ENCODE assay signal across 7 cellular contexts in the genomic region with DNA sequence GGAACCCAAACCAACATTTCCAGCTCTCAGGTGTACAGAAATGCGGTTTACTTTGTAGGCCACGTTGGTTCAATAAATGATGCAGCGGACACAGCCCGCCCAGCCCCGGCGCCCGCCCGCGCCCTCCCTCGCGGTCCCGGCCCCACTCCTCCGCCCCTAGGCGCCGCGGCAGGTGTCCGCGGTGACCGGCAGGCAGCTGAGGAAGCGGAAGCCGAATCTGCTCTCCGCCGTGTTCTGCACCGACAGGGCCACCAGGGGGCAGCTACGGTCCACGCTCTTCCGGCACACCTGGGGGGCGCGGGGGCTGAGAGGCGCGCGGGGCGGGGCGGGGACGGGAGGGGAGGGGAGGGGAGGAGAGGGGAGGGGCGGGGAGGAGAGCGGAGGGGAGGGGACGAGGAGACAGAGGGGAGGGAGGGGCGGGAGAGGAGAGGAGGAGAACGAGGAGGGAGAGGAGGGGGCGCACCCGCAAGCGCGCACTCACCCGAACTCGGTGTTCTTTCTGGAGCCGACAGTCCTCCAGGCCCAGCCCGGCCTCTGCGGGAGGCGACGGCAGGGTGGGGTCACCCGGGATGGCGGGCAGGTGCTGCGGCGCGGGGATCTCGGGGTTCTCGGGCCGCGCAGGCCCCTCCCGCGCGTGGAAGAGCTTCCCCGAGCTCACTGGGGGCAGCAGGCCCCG. TPM values are rescaled to one million over a fixed set of nuclear protein-coding genes. Genes with fewer than 3 reads are reported as not detected.
DNase-seq lines count a peak whose midpoint lies in the region; ATAC-seq, FAIRE-seq and TF ChIP-seq lines count a peak whose summit lies in the region.

No MANE protein-coding gene starts in this region.

- H3K36me3 ChIP-seq in HUES64 (ENCODE audit: insufficient read depth, low read length) = no peaks in the 10 kb centered on the region
- no peaks in the 10 kb centered on the region for H3K36me3 ChIP-seq in PC-3 (ENCODE audit: low read depth, low read length)
- no peaks in the 10 kb centered on the region for H3K36me3 ChIP-seq in pancreas

- H3K36me3 Mint-ChIP-seq in activated T-cell treated with anti-CD3 and anti-CD28 coated beads, Interleukin-2, amount 50 U/mL, for 72 hours (ENCODE audit: insufficient read depth in 2 of 2) = no peaks in the 10 kb centered on the region

- H2AFZ ChIP-seq in PC-3 (ENCODE audit: low read length) = peak overlapping the region; percentile 50; the same call in 1 of the 2 replicates

- H3K9me2 ChIP-seq in PC-3 (replicated peaks; ENCODE audit: low read length) = no peaks in the 10 kb centered on the region

- H3K27ac Mint-ChIP-seq in activated T-cell treated with anti-CD3 and anti-CD28 coated beads, Interleukin-2, amount 50 U/mL, for 72 hours = no peak overlapping the region

- H3K27me3 Mint-ChIP-seq in activated T-cell treated with anti-CD3 and anti-CD28 coated beads, Interleukin-2, amount 50 U/mL, for 72 hours (ENCODE audit: low read depth) = peaks cover 15% of the 10 kb centered on the region

- H3F3A ChIP-seq in PC-3 (ENCODE audit: low read length, unreplicated experiment) = no peaks in the 10 kb centered on the region

- no peak for FAIRE-seq in pancreas (lab: Jason Lieb, UNC)

- 1% methylated on average over 53 of the region's 65 CpGs for WGBS in HUES64
- 1% methylated on average over 40 to 60 of the region's 65 CpGs for WGBS in pancreas, 2 donors

- H3K9ac ChIP-seq in HUES64 (ENCODE audit: low read depth, low read length) (peak overlapping the region; percentile 40; the same call in 1 of the 2 replicates), PC-3 (ENCODE audit: low read length) (no peak overlapping the region)

- H3K4me1 ChIP-seq in HUES64 (ENCODE audit: insufficient read depth, low read length) (0 out of 2 replicates have a peak, but pooled peaks cover 7% of the 10 kb centered on the region), PC-3 (ENCODE audit: insufficient read depth, low read length) (peaks cover 1% of the 10 kb centered on the region), foreskin keratinocyte (peaks cover 3% of the 10 kb centered on the region), pancreas (peaks cover 0 to 8% (median 7%) of the 10 kb centered on the region in 3 donors)

- H3K4me3 ChIP-seq in HUES64 (ENCODE audit: low read length) (peak overlapping the region; percentile 66), PC-3 (ENCODE audit: low read length) (peak overlapping the region; percentile 63), pancreas (peak overlapping the region; percentile 23 to 57 (median 51))

- CTCF ChIA-PET in PC-3 (lab: Charles Lee) = no interaction called here

- H3K4me3 Mint-ChIP-seq in activated T-cell treated with anti-CD3 and anti-CD28 coated beads, Interleukin-2, amount 50 U/mL, for 72 hours = peak overlapping the region; percentile 36 to 62

- H3K4me1 Mint-ChIP-seq in activated T-cell treated with anti-CD3 and anti-CD28 coated beads, Interleukin-2, amount 50 U/mL, for 72 hours (ENCODE audit: low read depth) = peaks cover 3% of the 10 kb centered on the region

- H3K9me3 Mint-ChIP-seq in activated T-cell treated with anti-CD3 and anti-CD28 coated beads, Interleukin-2, amount 50 U/mL, for 72 hours = no peaks in the 10 kb centered on the region

- ATAC-seq in PC-3 (peak; percentile 67), foreskin keratinocyte (peak; percentile 54), pancreas (peak; percentile 78 to 89 (median 84)), GM21737 (IDR thresholded peaks at IDR 0.05; ENCODE audit: unreplicated experiment) (no peak)
- peak; percentile 81 to 87 for ATAC-seq in activated T-cell treated with anti-CD3 and anti-CD28 coated beads, Interleukin-2, amount 50 U/mL, for 72 hours (replicated peaks in 1 of 2)

- intact Hi-C loops in PC-3 (cut with micrococcal nuclease) (no loop called here), pancreas (cut with DNase I) (loop anchor here in 2 of 3 donors (5.0 to 10.0 kb wide), 2 partner anchors 167 to 170 kb away; no protein-coding TSS in a partner anchor)

- H3K9me3 ChIP-seq in HUES64 (ENCODE audit: insufficient read depth, low read depth, low read length) (no peaks in the 10 kb centered on the region), PC-3 (ENCODE audit: low read length) (no peaks in the 10 kb centered on the region), pancreas (no peaks in the 10 kb centered on the region)

- POLR2A ChIA-PET in PC-3 (lab: Charles Lee; ENCODE audit: unreplicated experiment) = interaction anchor here (0.6 kb wide), 1 partner anchor 13 kb away, joined by 5 read pairs; no protein-coding TSS in a partner anchor

- H3K27ac ChIP-seq in HUES64 (ENCODE audit: low read depth, low read length) (no peak overlapping the region), PC-3 (ENCODE audit: low read length) (no peak overlapping the region), foreskin keratinocyte (no peak overlapping the region), pancreas (peak overlapping the region in 3 of 4 donors; percentile 44 to 48 (median 46))

- H3K79me2 ChIP-seq in PC-3 (ENCODE audit: low read length) = no peaks in the 10 kb centered on the region

- no peaks in the 10 kb centered on the region for H4K20me1 ChIP-seq in PC-3 (ENCODE audit: low read length)

- in situ Hi-C loops in GM13976 (cut with MboI; ENCODE audit: low sequenced_read_pairs, unreplicated experiment) = loop anchor here (10.0 kb wide), 1 partner anchor 170 kb away; no protein-coding TSS in a partner anchor

- H3K4me2 ChIP-seq in PC-3 (ENCODE audit: low read length) = peak overlapping the region; percentile 85

- TF ChIP-seq CTCF in GM13976 (IDR thresholded peaks at IDR 0.05; ENCODE audit: borderline replicate concordance, control extremely low read depth, extremely low read depth, insufficient read depth, missing control alignments) (peak; percentile 89), PC-3 (conservative IDR thresholded peaks at IDR 0.05; ENCODE audit: low read depth, low read length) (peak; percentile 45), foreskin keratinocyte (conservative IDR thresholded peaks at IDR 0.05) (peak; percentile 66), pancreas (IDR thresholded peaks at IDR 0.05) (peak; percentile 31 to 58 (median 44))

- H3K27me3 ChIP-seq in HUES64 (ENCODE audit: insufficient read depth, low read length) (peaks cover 41% of the 10 kb centered on the region), PC-3 (ENCODE audit: low read length) (peaks cover 6% of the 10 kb centered on the region; the same call in 1 of the 2 replicates), foreskin keratinocyte (peaks cover 39% of the 10 kb centered on the region), pancreas (no peaks in the 10 kb centered on the region)

- DNase-seq in GM13976 (ENCODE audit: low spot score) = peak; percentile 92
- peak; percentile 81 for DNase-seq in PC-3
- peak; percentile 80 to 82 for DNase-seq in activated T-cell treated with anti-CD3 and anti-CD28 coated beads, Interleukin-2, amount 50 U/mL, for 72 hours
- no peak for DNase-seq in foreskin keratinocyte
- peak; percentile 68 to 90 (median 85) for DNase-seq in pancreas

- no TSS peak for BruUV-seq in PC-3 (replicated peaks; lab: Mats Ljungman, UMichigan)

RNA-seq across cellular contexts. Expression of a gene that starts 5.6 kb away (rescaled TPM):
- 0.80 TPM for polyA plus RNA-seq in HUES64 (2013, experiment 1 of 2)
- polyA plus RNA-seq in HUES64 (2013, experiment 2 of 2) = 0.63 TPM
- total RNA-seq in PC-3 (2014; rRNA removed) (1.4 and 2.4 TPM in 2 replicates), foreskin keratinocyte (0.92 and 0.95 TPM in 2 replicates), pancreas (1 to 10 TPM; 2.7 to 6.9 (median 5.6) TPM)
- 1 to 10 TPM; 3.1 to 5.5 TPM for total RNA-seq in activated T-cell treated with anti-CD3 and anti-CD28 coated beads, Interleukin-2, amount 50 U/mL, for 72 hours
- polyA plus RNA-seq in foreskin keratinocyte (1.2 and 1.3 TPM in 2 replicates), pancreas (10 to 100 TPM; 10.4 to 24.2 TPM)

RNA-seq across cellular contexts. Expression of a gene that starts 5.8 kb away (rescaled TPM):
- polyA plus RNA-seq in HUES64 (2013, experiment 1 of 2) = 10.5 TPM
- polyA plus RNA-seq in HUES64 (2013, experiment 2 of 2) = 9.6 TPM
- total RNA-seq in PC-3 (2014; rRNA removed) (58.6 and 79.7 TPM in 2 replicates), foreskin keratinocyte (37.3 and 44.3 TPM in 2 replicates), pancreas (10 to 100 TPM; 17.6 to 35.7 (median 27.9) TPM)
- total RNA-seq in activated T-cell treated with anti-CD3 and anti-CD28 coated beads, Interleukin-2, amount 50 U/mL, for 72 hours = 10 to 100 TPM; 13.5 to 14.2 TPM
- polyA plus RNA-seq in foreskin keratinocyte (51.7 and 59.1 TPM in 2 replicates), pancreas (100 to 1,000 TPM; 171 to 253 TPM)

RNA-seq across cellular contexts. Expression of a gene that starts 17.6 kb away (rescaled TPM):
- polyA plus RNA-seq in HUES64 (2013, experiment 1 of 2) = 0.55 TPM
- polyA plus RNA-seq in HUES64 (2013, experiment 2 of 2) = 1.0 TPM
- total RNA-seq in PC-3 (2014; rRNA removed) = 1.0 and 1.5 TPM in 2 replicates
- total RNA-seq in activated T-cell treated with anti-CD3 and anti-CD28 coated beads, Interleukin-2, amount 50 U/mL, for 72 hours = 1 to 10 TPM; 1.2 to 3.1 TPM
- total RNA-seq in foreskin keratinocyte = 0.28 and 0.48 TPM in 2 replicates
- polyA plus RNA-seq in foreskin keratinocyte = 0.30 and 0.47 TPM in 2 replicates
- total RNA-seq in pancreas = 1 to 10 TPM in 5 of 6 donors, under 1 TPM in 1; 0.98 to 2.0 (median 1.6) TPM
- polyA plus RNA-seq in pancreas = 1 to 10 TPM; 5.4 to 7.3 TPM

RNA-seq across cellular contexts. Expression of a gene that starts 19.6 kb away (rescaled TPM):
- 40.6 TPM for polyA plus RNA-seq in HUES64 (2013, experiment 1 of 2)
- polyA plus RNA-seq in HUES64 (2013, experiment 2 of 2) = 37.3 TPM
- total RNA-seq in PC-3 (2014; rRNA removed) (128 and 167 TPM in 2 replicates), foreskin keratinocyte (167 and 199 TPM in 2 replicates), pancreas (10 to 100 TPM; 10.4 to 22.6 (median 19.2) TPM)
- total RNA-seq in activated T-cell treated with anti-CD3 and anti-CD28 coated beads, Interleukin-2, amount 50 U/mL, for 72 hours = 10 to 100 TPM; 28.8 to 40.1 TPM
- polyA plus RNA-seq in foreskin keratinocyte (252 and 263 TPM in 2 replicates), pancreas (100 to 1,000 TPM; 103 to 130 TPM)

RNA-seq across cellular contexts. Expression of a gene that starts 21.3 kb away (rescaled TPM):
- polyA plus RNA-seq in HUES64 (2013, experiment 1 of 2) = 21.9 TPM
- 23.0 TPM for polyA plus RNA-seq in HUES64 (2013, experiment 2 of 2)
- total RNA-seq in PC-3 (2014; rRNA removed) = 41.4 and 52.4 TPM in 2 replicates
- 10 to 100 TPM; 29.7 to 31.0 TPM for total RNA-seq in activated T-cell treated with anti-CD3 and anti-CD28 coated beads, Interleukin-2, amount 50 U/mL, for 72 hours
- 28.4 and 30.4 TPM in 2 replicates for total RNA-seq in foreskin keratinocyte
- polyA plus RNA-seq in foreskin keratinocyte = 14.2 and 15.1 TPM in 2 replicates
- total RNA-seq in pancreas = 10 to 100 TPM; 11.2 to 17.2 (median 13.1) TPM
- 10 to 100 TPM; 15.6 to 39.3 TPM for polyA plus RNA-seq in pancreas

Comparison
In these comparisons a context has a peak if more than half of its experiments do, and no peak if none do; other contexts are left out.
1. DNase-seq: peak in GM13976 (single experiment), PC-3 (single experiment), activated T-cell treated with anti-CD3 and anti-CD28 coated beads, Interleukin-2, amount 50 U/mL, for 72 hours (2 of 2) and pancreas (6 of 6); none in foreskin keratinocyte (0 of 2).
2. H3K27ac ChIP-seq: peak in pancreas (3 of 4); none in HUES64 (single experiment), PC-3 (single experiment) and foreskin keratinocyte (single experiment).
3. Peak in every context shown above with its lines, with median percentiles within 50 percentile points of each other: CTCF ChIP-seq and H3K4me3 ChIP-seq.